1 cellular context compared by ENCODE assay signal in genomic region chr17:79991924-79992656, GRCh38.
A peak's percentile ranks its signal among the peaks of the same experiment; 100 is the strongest.
TF ChIP-seq lines count a peak whose summit lies in the region.

No MANE protein-coding gene starts in this region.

TF ChIP-seq in HepG2, 621 proteins besides CTCF, POLR2A, EP300 and RAD21 (continued from another document and continues in another):
- peak; percentile 82; the same call in 1 of the 2 replicates for TF ChIP-seq ZNF800 (CRISPR knock-in tag; IDR thresholded peaks at IDR 0.05)
- 0 out of 2 replicates have a peak, but pooled peaks have one; percentile 40 for TF ChIP-seq TIGD3 (CRISPR knock-in tag; IDR thresholded peaks at IDR 0.05; ENCODE audit: borderline replicate concordance)
- peak; percentile 7; the same call in 1 of the 2 replicates for TF ChIP-seq XBP1 (CRISPR knock-in tag; IDR thresholded peaks at IDR 0.05)
- no peak for TF ChIP-seq ZNF460 (CRISPR knock-in tag; IDR thresholded peaks at IDR 0.05; ENCODE audit: borderline replicate concordance)
- TF ChIP-seq HMGA1 (CRISPR knock-in tag; conservative IDR thresholded peaks at IDR 0.05): no peak
- TF ChIP-seq NKX3-1 (CRISPR knock-in tag; IDR thresholded peaks at IDR 0.05): peak; percentile 72
- TF ChIP-seq ZNF687 (CRISPR knock-in tag; IDR thresholded peaks at IDR 0.05): peak; percentile 55
- no peak for TF ChIP-seq TEAD2 (CRISPR knock-in tag; IDR thresholded peaks at IDR 0.05)
- TF ChIP-seq ZBTB37 (CRISPR knock-in tag; IDR thresholded peaks at IDR 0.05): 0 out of 2 replicates have a peak, but pooled peaks have one; percentile 45
- peak; percentile 25; the same call in 1 of the 2 replicates for TF ChIP-seq NFKB2 (CRISPR knock-in tag; IDR thresholded peaks at IDR 0.05; ENCODE audit: borderline replicate concordance)
- TF ChIP-seq ZNF235 (CRISPR knock-in tag; IDR thresholded peaks at IDR 0.05; ENCODE audit: borderline replicate concordance): no peak; the same call in 1 of the 2 replicates
- no peak; the same call in 1 of the 2 replicates for TF ChIP-seq ZNF225 (CRISPR knock-in tag; IDR thresholded peaks at IDR 0.05)
- TF ChIP-seq NCOA5 (CRISPR knock-in tag; IDR thresholded peaks at IDR 0.05): no peak
- no peak for TF ChIP-seq ZNF333 (CRISPR knock-in tag; IDR thresholded peaks at IDR 0.05; ENCODE audit: borderline replicate concordance)
- no peak; the same call in 1 of the 2 replicates for TF ChIP-seq ZNF788 (CRISPR knock-in tag; IDR thresholded peaks at IDR 0.05; ENCODE audit: borderline replicate concordance)
- TF ChIP-seq GTF2F1 (IDR thresholded peaks at IDR 0.05; ENCODE audit: low read length): no peak
- peak; percentile 44 for TF ChIP-seq TEAD3 (CRISPR knock-in tag; optimal IDR thresholded peaks at IDR 0.05; ENCODE audit: borderline replicate concordance)
- TF ChIP-seq ZNF484 (CRISPR knock-in tag; IDR thresholded peaks at IDR 0.05; ENCODE audit: borderline replicate concordance, low read depth): no peak
- TF ChIP-seq ZNF740 (CRISPR knock-in tag; IDR thresholded peaks at IDR 0.05): peak; percentile 87
- no peak; the same call in 1 of the 2 replicates for TF ChIP-seq MAF1 (CRISPR knock-in tag; IDR thresholded peaks at IDR 0.05; ENCODE audit: borderline replicate concordance)
- TF ChIP-seq ZBTB42 (CRISPR knock-in tag; IDR thresholded peaks at IDR 0.05): no peak
- peak; percentile 51; the same call in 1 of the 2 replicates for TF ChIP-seq BRD4 (CRISPR knock-in tag; IDR thresholded peaks at IDR 0.05)
- TF ChIP-seq MIXL1 (CRISPR knock-in tag; IDR thresholded peaks at IDR 0.05): 0 out of 2 replicates have a peak, but pooled peaks have one; percentile 14
- no peak; the same call in 1 of the 2 replicates for TF ChIP-seq ZFP37 (CRISPR knock-in tag; IDR thresholded peaks at IDR 0.05; ENCODE audit: borderline replicate concordance)
- TF ChIP-seq DBP (CRISPR knock-in tag; IDR thresholded peaks at IDR 0.05; ENCODE audit: not compliant biosample characterization): peak; percentile 38
- TF ChIP-seq SMYD3 (CRISPR knock-in tag; IDR thresholded peaks at IDR 0.05): no peak
- TF ChIP-seq POLR2AphosphoS2 (IDR thresholded peaks at IDR 0.05; ENCODE audit: low read depth, low read length): no peak
- no peak for TF ChIP-seq ZNF562 (CRISPR knock-in tag; IDR thresholded peaks at IDR 0.05; ENCODE audit: borderline replicate concordance)
- peak; percentile 22; the same call in 1 of the 2 replicates for TF ChIP-seq ZSCAN21 (CRISPR knock-in tag; IDR thresholded peaks at IDR 0.05; ENCODE audit: borderline replicate concordance)
- no peak; the same call in 1 of the 2 replicates for TF ChIP-seq ZIK1 (CRISPR knock-in tag; IDR thresholded peaks at IDR 0.05; ENCODE audit: borderline replicate concordance, low read depth)
- TF ChIP-seq ZNF850 (CRISPR knock-in tag; conservative IDR thresholded peaks at IDR 0.05): no peak
- no peak for TF ChIP-seq ZNF343 (CRISPR knock-in tag; IDR thresholded peaks at IDR 0.05)
- TF ChIP-seq NFRKB (IDR thresholded peaks at IDR 0.05): no peak
- peak; percentile 51; the same call in 1 of the 2 replicates for TF ChIP-seq TFE3 (CRISPR knock-in tag; IDR thresholded peaks at IDR 0.05)
- no peak for TF ChIP-seq SMAD9 (CRISPR knock-in tag; IDR thresholded peaks at IDR 0.05)
- no peak for TF ChIP-seq ATF6 (CRISPR knock-in tag; conservative IDR thresholded peaks at IDR 0.05)
- TF ChIP-seq PRPF4 (IDR thresholded peaks at IDR 0.05; ENCODE audit: low read depth, low read length, poor library complexity, severe bottlenecking): no peak
- TF ChIP-seq MEIS2 (CRISPR knock-in tag; IDR thresholded peaks at IDR 0.05): peak; percentile 78; the same call in 1 of the 2 replicates
- 0 out of 2 replicates have a peak, but pooled peaks have one; percentile 5 for TF ChIP-seq HNF1B (CRISPR knock-in tag; IDR thresholded peaks at IDR 0.05)
- TF ChIP-seq NFE2 (CRISPR knock-in tag; IDR thresholded peaks at IDR 0.05): no peak
- TF ChIP-seq ZNF446 (CRISPR knock-in tag; IDR thresholded peaks at IDR 0.05): no peak
- TF ChIP-seq YY1 (IDR thresholded peaks at IDR 0.05; ENCODE audit: insufficient read depth, insufficient replicate concordance, low read depth, low read length): no peak
- no peak for TF ChIP-seq PTBP1 (IDR thresholded peaks at IDR 0.05; ENCODE audit: low read depth, low read length, poor library complexity, severe bottlenecking)
- TF ChIP-seq ZBTB39 (CRISPR knock-in tag; IDR thresholded peaks at IDR 0.05): 0 out of 2 replicates have a peak, but pooled peaks have one; percentile 41
